10 cellular contexts compared by ENCODE assay signal in genomic region chr4:82431831-82432230, GRCh38. TPM values are rescaled to one million over a fixed set of nuclear protein-coding genes. Genes with fewer than 3 reads are reported as not detected.
DNase-seq lines count a peak whose midpoint lies in the region; ATAC-seq and TF ChIP-seq lines count a peak whose summit lies in the region.
"Had no signal": no experiment of that assay in that cellular context is flagged by ENCODE, and none has a peak within 500 bp of the region (broad histone marks: within the 10 kb centered on the region; RNA-seq: fewer than 3 reads in every experiment).

No MANE protein-coding gene starts in this region.

- TF ChIP-seq CTCF in Caco-2 (IDR thresholded peaks at IDR 0.05; ENCODE audit: insufficient read depth in 1 of 2, low read depth in 1 of 2, low read length in 1 of 2, severe bottlenecking in 1 of 2, unreplicated experiment in 1 of 2) (no peak), LNCaP clone FGC (IDR thresholded peaks at IDR 0.05; ENCODE audit: control insufficient read depth, extremely low read depth, insufficient read depth) (no peak), brain (conservative IDR thresholded peaks at IDR 0.05) (no peak), natural killer cell (IDR thresholded peaks at IDR 0.05) (no peak)

- DNase-seq in Caco-2 (no peak), LNCaP clone FGC (ENCODE audit: low read depth) (no peak), natural killer cell (no peak), NOMO-1 treated with DMSO at 0.1 percent for 48 hours (lab: John Stamatoyannopoulos, UW; ENCODE audit: unreplicated experiment) (no peak), HUDEP-2 (lab: John Stamatoyannopoulos, UW; ENCODE audit: unreplicated experiment in 76 of 76) (no peak)
- DNase-seq: SHP77; stimulated activated naive B cell treated with anti-CD40 and anti-IgM and Interleukin-4, amounts not matched to agents 10 μg/mL and 1 μg/mL and 100 μg/mL, for 72 hours had no signal

- no peaks in the 10 kb centered on the region for H3K27me3 ChIP-seq in Caco-2 (replicated peaks; ENCODE audit: control insufficient read depth, insufficient read depth, low read length)

- H3K4me1 Mint-ChIP-seq in Caco-2 (ENCODE audit: low read depth, unreplicated experiment) (peaks cover 11% of the 10 kb centered on the region), brain (peaks cover 55% of the 10 kb centered on the region), natural killer cell (peaks cover 45 to 54% of the 10 kb centered on the region in 2 donors)

- H3K9me3 ChIP-seq in Caco-2: no peaks in the 10 kb centered on the region

- H3K27me3 Mint-ChIP-seq in Caco-2 (ENCODE audit: insufficient read depth, unreplicated experiment) (no peaks in the 10 kb centered on the region), brain (peaks cover 29% of the 10 kb centered on the region), natural killer cell (ENCODE audit: low read depth in 2 of 2) (no peaks in the 10 kb centered on the region)

- H3K4me3 Mint-ChIP-seq in Caco-2 (ENCODE audit: unreplicated experiment) (peak overlapping the region; percentile 89), brain (peak overlapping the region; percentile 94 to 99 (median 97)), natural killer cell (peak overlapping the region; percentile 100)

- BruUV-seq in Caco-2 (replicated peaks; lab: Mats Ljungman, UMichigan): no TSS peak

- H3K9me3 Mint-ChIP-seq in Caco-2 (ENCODE audit: unreplicated experiment) (no peaks in the 10 kb centered on the region), brain (peaks cover 0 to 2% (median 0%) of the 10 kb centered on the region in 5 experiments), natural killer cell (no peaks in the 10 kb centered on the region)
- H3K9me3 Mint-ChIP-seq: stimulated activated naive B cell treated with anti-CD40 and anti-IgM and Interleukin-4, amounts not matched to agents 10 μg/mL and 1 μg/mL and 100 μg/mL, for 72 hours had no signal

- H3K4me1 ChIP-seq in Caco-2: peaks cover 20% of the 10 kb centered on the region

- POLR2A ChIA-PET in Caco-2 (lab: Charles Lee): interaction anchor here (0.7 kb wide), 1 partner anchor 58 kb away, joined by 3 read pairs; the partner anchor contains the start of gene HNRNPD

- H3K27ac Mint-ChIP-seq in Caco-2 (ENCODE audit: unreplicated experiment) (no peak overlapping the region), brain (peak overlapping the region in 3 of 5 experiments; percentile 97 to 100 (median 100)), natural killer cell (peak overlapping the region; percentile 96)

- CTCF ChIA-PET in Caco-2 (lab: Charles Lee): no interaction called here

- H3K36me3 Mint-ChIP-seq in Caco-2 (ENCODE audit: insufficient read depth, unreplicated experiment): peaks cover 74% of the 10 kb centered on the region
- peaks cover 65% of the 10 kb centered on the region for H3K36me3 Mint-ChIP-seq in brain
- peaks cover 16% of the 10 kb centered on the region for H3K36me3 Mint-ChIP-seq in natural killer cell

- H3K4me3 ChIP-seq in Caco-2 (ENCODE audit: low read depth, low read length) (no peak overlapping the region; the same call in 1 of the 2 replicates), LNCaP clone FGC (ENCODE audit: low read depth, low read length) (peak overlapping the region; percentile 84)

- no peak for ATAC-seq in natural killer cell
- ATAC-seq in GM18907 (IDR thresholded peaks at IDR 0.05; ENCODE audit: unreplicated experiment): no peak
- ATAC-seq in GM21529 (IDR thresholded peaks at IDR 0.05; ENCODE audit: unreplicated experiment): no peak
- ATAC-seq: stimulated activated naive B cell treated with anti-CD40 and anti-IgM and Interleukin-4, amounts not matched to agents 10 μg/mL and 1 μg/mL and 100 μg/mL, for 72 hours had no signal

- H3K36me3 ChIP-seq in Caco-2 (ENCODE audit: control insufficient read depth, insufficient read depth, low read length): peaks cover 1% of the 10 kb centered on the region

- intact Hi-C loops in Caco-2 (cut with micrococcal nuclease; ENCODE audit: unreplicated experiment): no loop called here
- intact Hi-C loops in natural killer cell (cut with micrococcal nuclease): no loop called here

RNA-seq across cellular contexts. Expression of gene ENOPH1, which starts 1.4 kb away (rescaled TPM):
- 62.7 and 67.6 TPM in 2 replicates for total RNA-seq in Caco-2 (2022)
- 48.6 TPM for polyA plus RNA-seq in brain (ENCODE audit: insufficient read depth, low read depth, low replicate concordance)
- 10 to 100 TPM; 21.0 to 26.1 (median 25.0) TPM for total RNA-seq in natural killer cell

RNA-seq across cellular contexts. Expression of gene HNRNPDL, which starts 1.6 kb away (rescaled TPM):
- 316 and 341 TPM in 2 replicates for total RNA-seq in Caco-2 (2022)
- 201 TPM for polyA plus RNA-seq in brain (ENCODE audit: insufficient read depth, low read depth, low replicate concordance)
- 100 to 1,000 TPM; 328 to 423 (median 371) TPM for total RNA-seq in natural killer cell

RNA-seq across cellular contexts. Expression of gene HNRNPD, which starts 58.0 kb away (rescaled TPM):
- total RNA-seq in Caco-2 (2022) (405 and 408 TPM in 2 replicates), natural killer cell (100 to 1,000 TPM; 225 to 285 (median 270) TPM)
- polyA plus RNA-seq in brain (ENCODE audit: insufficient read depth, low read depth, low replicate concordance): 297 TPM
